In the genomic region with DNA sequence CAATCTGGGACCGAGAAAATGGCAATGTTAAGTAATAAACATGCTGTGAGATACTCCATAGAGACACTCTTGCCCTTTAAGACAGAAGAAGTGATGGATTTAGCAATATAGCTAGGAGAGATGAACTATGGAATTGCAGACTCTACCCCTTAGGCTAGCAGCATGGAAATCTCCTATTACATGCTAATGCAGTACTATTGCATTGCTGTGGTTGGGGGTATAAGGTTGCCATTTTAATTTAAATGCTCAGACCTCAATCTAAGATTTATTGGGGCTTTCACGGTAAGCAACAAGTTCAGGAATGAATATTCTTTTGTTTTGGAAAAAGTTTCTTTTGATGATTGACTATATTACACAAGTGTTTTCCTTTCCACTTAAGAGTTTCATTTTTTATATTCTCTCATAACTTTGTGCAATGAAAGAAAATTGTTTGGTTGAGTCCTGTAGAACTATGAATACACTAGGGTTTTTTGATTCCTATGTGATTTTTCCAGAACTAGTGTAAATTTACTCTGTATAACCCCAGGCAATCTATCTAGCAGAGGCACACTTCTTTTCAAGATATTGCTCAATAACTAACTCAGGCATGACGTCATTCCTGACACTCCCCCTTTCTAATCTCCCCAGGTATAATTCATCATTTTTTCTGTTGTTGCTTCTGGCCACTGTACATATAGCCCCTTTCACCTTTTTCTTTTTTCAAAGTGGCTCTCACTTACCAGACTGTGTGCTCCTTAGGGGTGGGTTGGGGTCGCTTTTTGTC, we compare ENCODE assay signal across 2 cellular contexts.
TF ChIP-seq lines count a peak whose summit lies in the region.

No MANE protein-coding gene starts in this region.

TF ChIP-seq in GM12878, 131 proteins besides CTCF, POLR2A, EP300 and RAD21:
- TF ChIP-seq, protein P1, sequence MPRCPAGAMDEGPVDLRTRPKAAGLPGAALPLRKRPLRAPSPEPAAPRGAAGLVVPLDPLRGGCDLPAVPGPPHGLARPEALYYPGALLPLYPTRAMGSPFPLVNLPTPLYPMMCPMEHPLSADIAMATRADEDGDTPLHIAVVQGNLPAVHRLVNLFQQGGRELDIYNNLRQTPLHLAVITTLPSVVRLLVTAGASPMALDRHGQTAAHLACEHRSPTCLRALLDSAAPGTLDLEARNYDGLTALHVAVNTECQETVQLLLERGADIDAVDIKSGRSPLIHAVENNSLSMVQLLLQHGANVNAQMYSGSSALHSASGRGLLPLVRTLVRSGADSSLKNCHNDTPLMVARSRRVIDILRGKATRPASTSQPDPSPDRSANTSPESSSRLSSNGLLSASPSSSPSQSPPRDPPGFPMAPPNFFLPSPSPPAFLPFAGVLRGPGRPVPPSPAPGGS (IDR thresholded peaks at IDR 0.05; ENCODE audit: borderline replicate concordance, insufficient read depth, low read depth, low read length, poor library complexity, severe bottlenecking): no peak
- peak; percentile 39; the same call in 1 of the 2 replicates for TF ChIP-seq ATF7 (IDR thresholded peaks at IDR 0.05; ENCODE audit: low read depth)
- no peak for TF ChIP-seq EGR1 (IDR thresholded peaks at IDR 0.05; ENCODE audit: borderline replicate concordance in 1 of 2, low read depth in 2 of 2, low read length in 2 of 2)
TF ChIP-seq in GM12878: peak in this region for 1.

TF ChIP-seq in neural cell, 6 proteins besides CTCF, POLR2A, EP300 and RAD21:
- TF ChIP-seq MXI1 (conservative IDR thresholded peaks at IDR 0.05; ENCODE audit: poor library complexity, severe bottlenecking) (no peak), EZH2 (IDR thresholded peaks at IDR 0.05; ENCODE audit: borderline replicate concordance, insufficient read depth, low read length, poor library complexity, severe bottlenecking) (no peak), SMC3 (conservative IDR thresholded peaks at IDR 0.05; ENCODE audit: poor library complexity) (no peak), TAF1 (IDR thresholded peaks at IDR 0.05; ENCODE audit: low read depth) (no peak)
- TF ChIP-seq, protein P2, sequence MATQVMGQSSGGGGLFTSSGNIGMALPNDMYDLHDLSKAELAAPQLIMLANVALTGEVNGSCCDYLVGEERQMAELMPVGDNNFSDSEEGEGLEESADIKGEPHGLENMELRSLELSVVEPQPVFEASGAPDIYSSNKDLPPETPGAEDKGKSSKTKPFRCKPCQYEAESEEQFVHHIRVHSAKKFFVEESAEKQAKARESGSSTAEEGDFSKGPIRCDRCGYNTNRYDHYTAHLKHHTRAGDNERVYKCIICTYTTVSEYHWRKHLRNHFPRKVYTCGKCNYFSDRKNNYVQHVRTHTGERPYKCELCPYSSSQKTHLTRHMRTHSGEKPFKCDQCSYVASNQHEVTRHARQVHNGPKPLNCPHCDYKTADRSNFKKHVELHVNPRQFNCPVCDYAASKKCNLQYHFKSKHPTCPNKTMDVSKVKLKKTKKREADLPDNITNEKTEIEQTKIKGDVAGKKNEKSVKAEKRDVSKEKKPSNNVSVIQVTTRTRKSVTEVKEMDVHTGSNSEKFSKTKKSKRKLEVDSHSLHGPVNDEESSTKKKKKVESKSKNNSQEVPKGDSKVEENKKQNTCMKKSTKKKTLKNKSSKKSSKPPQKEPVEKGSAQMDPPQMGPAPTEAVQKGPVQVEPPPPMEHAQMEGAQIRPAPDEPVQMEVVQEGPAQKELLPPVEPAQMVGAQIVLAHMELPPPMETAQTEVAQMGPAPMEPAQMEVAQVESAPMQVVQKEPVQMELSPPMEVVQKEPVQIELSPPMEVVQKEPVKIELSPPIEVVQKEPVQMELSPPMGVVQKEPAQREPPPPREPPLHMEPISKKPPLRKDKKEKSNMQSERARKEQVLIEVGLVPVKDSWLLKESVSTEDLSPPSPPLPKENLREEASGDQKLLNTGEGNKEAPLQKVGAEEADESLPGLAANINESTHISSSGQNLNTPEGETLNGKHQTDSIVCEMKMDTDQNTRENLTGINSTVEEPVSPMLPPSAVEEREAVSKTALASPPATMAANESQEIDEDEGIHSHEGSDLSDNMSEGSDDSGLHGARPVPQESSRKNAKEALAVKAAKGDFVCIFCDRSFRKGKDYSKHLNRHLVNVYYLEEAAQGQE (IDR thresholded peaks at IDR 0.05; ENCODE audit: borderline replicate concordance): no peak
TF ChIP-seq in neural cell: peak in this region for 0.
